ENCODE assay signal across 8 cellular contexts in the genomic region with DNA sequence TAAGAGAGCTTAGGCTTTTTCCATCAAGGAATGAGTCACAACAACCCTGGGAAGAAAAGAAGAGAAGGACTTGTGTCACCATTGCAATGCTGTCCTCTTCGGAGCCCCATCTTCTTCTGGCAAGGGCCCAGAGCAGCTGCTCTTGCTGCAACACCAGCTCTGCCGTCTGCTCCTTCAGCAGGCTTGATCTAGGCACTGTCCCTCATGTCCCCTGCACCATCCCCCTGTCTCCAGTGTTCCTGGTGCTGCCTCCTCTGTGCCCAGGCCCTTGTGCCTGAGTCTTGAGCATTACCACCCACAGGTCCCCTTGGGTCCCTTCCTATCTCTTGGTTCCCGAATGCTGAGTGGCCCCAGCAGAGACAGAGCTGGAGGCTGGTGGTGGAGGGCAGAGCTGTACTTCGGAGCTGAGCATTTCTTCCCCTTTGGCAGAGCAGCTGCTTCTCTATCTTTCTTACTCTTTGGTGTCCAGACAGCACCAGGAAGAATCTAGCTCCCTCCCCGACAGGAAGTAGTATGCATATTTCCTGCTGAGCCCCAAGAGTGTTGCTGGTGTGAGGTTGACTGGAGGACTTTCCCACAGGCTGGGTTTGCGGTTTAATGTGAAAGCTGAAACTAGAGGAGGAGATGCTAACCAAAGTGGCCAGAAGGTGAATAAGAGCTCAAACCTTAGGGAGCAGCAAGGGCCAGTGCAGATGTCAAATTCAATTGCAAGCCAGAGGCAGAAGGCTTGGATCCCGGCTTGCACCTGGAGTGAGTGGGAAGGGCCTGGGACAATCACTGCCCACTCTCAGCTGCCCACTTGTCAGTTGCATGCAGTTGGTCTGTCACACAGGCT. TPM values are rescaled to one million over a fixed set of nuclear protein-coding genes. Genes with fewer than 3 reads are reported as not detected.
DNase-seq lines count a peak whose midpoint lies in the region; ATAC-seq and TF ChIP-seq lines count a peak whose summit lies in the region.

No MANE protein-coding gene starts in this region.

- H3K27me3 ChIP-seq in HUES48 (ENCODE audit: control insufficient read depth, insufficient read depth, low read length), result no peaks in the 10 kb centered on the region
- no peaks in the 10 kb centered on the region for H3K27me3 ChIP-seq in duodenal mucosa (ENCODE audit: control insufficient read depth in 1 of 2, insufficient read depth in 2 of 2, low read length in 2 of 2)

- H3K4me1 Mint-ChIP-seq in WTC11, result peaks cover 24% of the 10 kb centered on the region
- peaks cover 12% of the 10 kb centered on the region for H3K4me1 Mint-ChIP-seq in nephron

- H3K27ac Mint-ChIP-seq in WTC11 (peak overlapping the region; percentile 90), nephron (peak overlapping the region in 2 of 3 experiments; percentile 25 to 34)

- CTCF ChIA-PET in WTC11 (lab: Charles Lee), result interaction anchor here (0.7 to 2.2 kb wide), 10 partner anchors 12 to 706 kb away, joined by 3 to 32 read pairs (median 5); no protein-coding TSS in a partner anchor

- H3K9me3 Mint-ChIP-seq in WTC11 (no peaks in the 10 kb centered on the region), nephron (no peaks in the 10 kb centered on the region)

- H3K9ac ChIP-seq in HUES48 (ENCODE audit: low read depth, low read length), result 0 out of 2 replicates have a peak overlapping the region, but pooled peaks have one; percentile 25
- peak overlapping the region in 1 of 2 donors; percentile 25 for H3K9ac ChIP-seq in duodenal mucosa (ENCODE audit: low read depth in 1 of 2, low read length in 2 of 2)

- 0 out of 2 replicates have a peak overlapping the region, but pooled peaks have one; percentile 3 for H3K4me3 Mint-ChIP-seq in WTC11
- no peak overlapping the region for H3K4me3 Mint-ChIP-seq in nephron

- ATAC-seq in GM21515 (IDR thresholded peaks at IDR 0.05; ENCODE audit: unreplicated experiment) (peak; percentile 84), WTC11 (peak; percentile 91)

- H3K4me3 ChIP-seq in HUES48 (ENCODE audit: low read depth, low read length) (peak overlapping the region; percentile 10; the same call in 1 of the 2 replicates), duodenal mucosa (ENCODE audit: low read depth in 1 of 2, low read length in 2 of 2) (peak overlapping the region; percentile 32 to 46)

- no peaks in the 10 kb centered on the region for H3K27me3 Mint-ChIP-seq in WTC11 (ENCODE audit: low read depth)
- peaks cover 4% of the 10 kb centered on the region for H3K27me3 Mint-ChIP-seq in nephron (ENCODE audit: low read depth)

- POLR2A ChIA-PET in WTC11 (lab: Charles Lee), result interaction anchor here (0.6 to 1.6 kb wide), 7 partner anchors 18 to 146 kb away, joined by 3 to 11 read pairs (median 5); a partner anchor contains a TSS

- H3K27ac ChIP-seq in HUES48 (ENCODE audit: low read depth, low read length) (peak overlapping the region; percentile 77), duodenal mucosa (ENCODE audit: low read depth, low read length) (peak overlapping the region; percentile 10)

- no peaks in the 10 kb centered on the region for H3K36me3 Mint-ChIP-seq in WTC11
- H3K36me3 Mint-ChIP-seq in nephron (ENCODE audit: low read depth), result no peaks in the 10 kb centered on the region

- H3K36me3 ChIP-seq in HUES48 (ENCODE audit: control insufficient read depth, insufficient read depth, low read length) (no peaks in the 10 kb centered on the region), duodenal mucosa (ENCODE audit: control insufficient read depth in 1 of 2, insufficient read depth in 2 of 2, low read length in 2 of 2) (no peaks in the 10 kb centered on the region)

- H3K9me3 ChIP-seq in HUES48 (ENCODE audit: control insufficient read depth, insufficient read depth, low read length), result no peaks in the 10 kb centered on the region
- no peaks in the 10 kb centered on the region for H3K9me3 ChIP-seq in duodenal mucosa (ENCODE audit: control insufficient read depth in 1 of 2, low read length in 2 of 2)

- peak; percentile 64 for DNase-seq in ELR (ENCODE audit: low read depth)
- peak; percentile 36 for DNase-seq in WTC11 (ENCODE audit: low spot score)
- DNase-seq in NCI-H2227 treated with DMSO at 0.1 percent for 48 hours (lab: John Stamatoyannopoulos, UW), result no peak
- DNase-seq in HK-2 (ENCODE audit: unreplicated experiment), result no peak

- H3K4me1 ChIP-seq in HUES48 (ENCODE audit: control insufficient read depth, insufficient read depth, low read length) (peaks cover 15% of the 10 kb centered on the region), duodenal mucosa (ENCODE audit: control insufficient read depth in 1 of 2, insufficient read depth in 2 of 2, low read length in 2 of 2) (peaks cover 9 to 10% of the 10 kb centered on the region in 2 donors)

- TF ChIP-seq CTCF in WTC11 (IDR thresholded peaks at IDR 0.05), result no peak
- no peak for TF ChIP-seq CTCF in nephron (IDR thresholded peaks at IDR 0.05; ENCODE audit: unreplicated experiment in 3 of 3)

TF ChIP-seq in WTC11, 78 proteins besides CTCF, POLR2A, EP300 and RAD21 (continues in another document):
- TF ChIP-seq, protein P1, sequence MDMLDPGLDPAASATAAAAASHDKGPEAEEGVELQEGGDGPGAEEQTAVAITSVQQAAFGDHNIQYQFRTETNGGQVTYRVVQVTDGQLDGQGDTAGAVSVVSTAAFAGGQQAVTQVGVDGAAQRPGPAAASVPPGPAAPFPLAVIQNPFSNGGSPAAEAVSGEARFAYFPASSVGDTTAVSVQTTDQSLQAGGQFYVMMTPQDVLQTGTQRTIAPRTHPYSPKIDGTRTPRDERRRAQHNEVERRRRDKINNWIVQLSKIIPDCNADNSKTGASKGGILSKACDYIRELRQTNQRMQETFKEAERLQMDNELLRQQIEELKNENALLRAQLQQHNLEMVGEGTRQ (CRISPR knock-in tag; IDR thresholded peaks at IDR 0.05), result 0 out of 2 replicates have a peak, but pooled peaks have one; percentile 14
- TF ChIP-seq, protein P2, sequence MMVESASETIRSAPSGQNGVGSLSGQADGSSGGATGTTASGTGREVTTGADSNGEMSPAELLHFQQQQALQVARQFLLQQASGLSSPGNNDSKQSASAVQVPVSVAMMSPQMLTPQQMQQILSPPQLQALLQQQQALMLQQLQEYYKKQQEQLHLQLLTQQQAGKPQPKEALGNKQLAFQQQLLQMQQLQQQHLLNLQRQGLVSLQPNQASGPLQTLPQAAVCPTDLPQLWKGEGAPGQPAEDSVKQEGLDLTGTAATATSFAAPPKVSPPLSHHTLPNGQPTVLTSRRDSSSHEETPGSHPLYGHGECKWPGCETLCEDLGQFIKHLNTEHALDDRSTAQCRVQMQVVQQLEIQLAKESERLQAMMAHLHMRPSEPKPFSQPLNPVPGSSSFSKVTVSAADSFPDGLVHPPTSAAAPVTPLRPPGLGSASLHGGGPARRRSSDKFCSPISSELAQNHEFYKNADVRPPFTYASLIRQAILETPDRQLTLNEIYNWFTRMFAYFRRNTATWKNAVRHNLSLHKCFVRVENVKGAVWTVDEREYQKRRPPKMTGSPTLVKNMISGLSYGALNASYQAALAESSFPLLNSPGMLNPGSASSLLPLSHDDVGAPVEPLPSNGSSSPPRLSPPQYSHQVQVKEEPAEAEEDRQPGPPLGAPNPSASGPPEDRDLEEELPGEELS (CRISPR knock-in tag; IDR thresholded peaks at IDR 0.05), result no peak
- TF ChIP-seq, protein P3, sequence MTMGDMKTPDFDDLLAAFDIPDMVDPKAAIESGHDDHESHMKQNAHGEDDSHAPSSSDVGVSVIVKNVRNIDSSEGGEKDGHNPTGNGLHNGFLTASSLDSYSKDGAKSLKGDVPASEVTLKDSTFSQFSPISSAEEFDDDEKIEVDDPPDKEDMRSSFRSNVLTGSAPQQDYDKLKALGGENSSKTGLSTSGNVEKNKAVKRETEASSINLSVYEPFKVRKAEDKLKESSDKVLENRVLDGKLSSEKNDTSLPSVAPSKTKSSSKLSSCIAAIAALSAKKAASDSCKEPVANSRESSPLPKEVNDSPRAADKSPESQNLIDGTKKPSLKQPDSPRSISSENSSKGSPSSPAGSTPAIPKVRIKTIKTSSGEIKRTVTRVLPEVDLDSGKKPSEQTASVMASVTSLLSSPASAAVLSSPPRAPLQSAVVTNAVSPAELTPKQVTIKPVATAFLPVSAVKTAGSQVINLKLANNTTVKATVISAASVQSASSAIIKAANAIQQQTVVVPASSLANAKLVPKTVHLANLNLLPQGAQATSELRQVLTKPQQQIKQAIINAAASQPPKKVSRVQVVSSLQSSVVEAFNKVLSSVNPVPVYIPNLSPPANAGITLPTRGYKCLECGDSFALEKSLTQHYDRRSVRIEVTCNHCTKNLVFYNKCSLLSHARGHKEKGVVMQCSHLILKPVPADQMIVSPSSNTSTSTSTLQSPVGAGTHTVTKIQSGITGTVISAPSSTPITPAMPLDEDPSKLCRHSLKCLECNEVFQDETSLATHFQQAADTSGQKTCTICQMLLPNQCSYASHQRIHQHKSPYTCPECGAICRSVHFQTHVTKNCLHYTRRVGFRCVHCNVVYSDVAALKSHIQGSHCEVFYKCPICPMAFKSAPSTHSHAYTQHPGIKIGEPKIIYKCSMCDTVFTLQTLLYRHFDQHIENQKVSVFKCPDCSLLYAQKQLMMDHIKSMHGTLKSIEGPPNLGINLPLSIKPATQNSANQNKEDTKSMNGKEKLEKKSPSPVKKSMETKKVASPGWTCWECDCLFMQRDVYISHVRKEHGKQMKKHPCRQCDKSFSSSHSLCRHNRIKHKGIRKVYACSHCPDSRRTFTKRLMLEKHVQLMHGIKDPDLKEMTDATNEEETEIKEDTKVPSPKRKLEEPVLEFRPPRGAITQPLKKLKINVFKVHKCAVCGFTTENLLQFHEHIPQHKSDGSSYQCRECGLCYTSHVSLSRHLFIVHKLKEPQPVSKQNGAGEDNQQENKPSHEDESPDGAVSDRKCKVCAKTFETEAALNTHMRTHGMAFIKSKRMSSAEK (CRISPR knock-in tag; IDR thresholded peaks at IDR 0.05; ENCODE audit: borderline replicate concordance), result no peak
- TF ChIP-seq, protein P4, sequence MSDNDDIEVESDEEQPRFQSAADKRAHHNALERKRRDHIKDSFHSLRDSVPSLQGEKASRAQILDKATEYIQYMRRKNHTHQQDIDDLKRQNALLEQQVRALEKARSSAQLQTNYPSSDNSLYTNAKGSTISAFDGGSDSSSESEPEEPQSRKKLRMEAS (CRISPR knock-in tag; IDR thresholded peaks at IDR 0.05), result 0 out of 2 replicates have a peak, but pooled peaks have one; percentile 20
- TF ChIP-seq, protein P5, sequence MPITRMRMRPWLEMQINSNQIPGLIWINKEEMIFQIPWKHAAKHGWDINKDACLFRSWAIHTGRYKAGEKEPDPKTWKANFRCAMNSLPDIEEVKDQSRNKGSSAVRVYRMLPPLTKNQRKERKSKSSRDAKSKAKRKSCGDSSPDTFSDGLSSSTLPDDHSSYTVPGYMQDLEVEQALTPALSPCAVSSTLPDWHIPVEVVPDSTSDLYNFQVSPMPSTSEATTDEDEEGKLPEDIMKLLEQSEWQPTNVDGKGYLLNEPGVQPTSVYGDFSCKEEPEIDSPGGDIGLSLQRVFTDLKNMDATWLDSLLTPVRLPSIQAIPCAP (CRISPR knock-in tag; IDR thresholded peaks at IDR 0.05), result no peak
- TF ChIP-seq TP53 (CRISPR knock-in tag; IDR thresholded peaks at IDR 0.05) (0 out of 2 replicates have a peak, but pooled peaks have one; percentile 48), ZNF121 (CRISPR knock-in tag; IDR thresholded peaks at IDR 0.05) (no peak), CBFB (CRISPR knock-in tag; IDR thresholded peaks at IDR 0.05; ENCODE audit: low read depth) (no peak), SMAD4 (CRISPR knock-in tag; IDR thresholded peaks at IDR 0.05) (no peak), ETV6 (CRISPR knock-in tag; IDR thresholded peaks at IDR 0.05) (0 out of 2 replicates have a peak, but pooled peaks have one; percentile 27)

RNA-seq across cellular contexts. Expression of a gene that starts 27.8 kb away (rescaled TPM):
- 85.5 to 109 TPM (median 91.3 TPM) in 3 replicates for total RNA-seq in WTC11 (2021)

Comparison
In these comparisons a context has a peak if more than half of its experiments do, and no peak if none do; other contexts are left out.
1. DNase-seq: peak in ELR (single experiment) and WTC11 (single experiment); none in NCI-H2227 treated with DMSO at 0.1 percent for 48 hours (single experiment) and HK-2 (single experiment).